8 cellular contexts compared by ENCODE assay signal in the genomic region with DNA sequence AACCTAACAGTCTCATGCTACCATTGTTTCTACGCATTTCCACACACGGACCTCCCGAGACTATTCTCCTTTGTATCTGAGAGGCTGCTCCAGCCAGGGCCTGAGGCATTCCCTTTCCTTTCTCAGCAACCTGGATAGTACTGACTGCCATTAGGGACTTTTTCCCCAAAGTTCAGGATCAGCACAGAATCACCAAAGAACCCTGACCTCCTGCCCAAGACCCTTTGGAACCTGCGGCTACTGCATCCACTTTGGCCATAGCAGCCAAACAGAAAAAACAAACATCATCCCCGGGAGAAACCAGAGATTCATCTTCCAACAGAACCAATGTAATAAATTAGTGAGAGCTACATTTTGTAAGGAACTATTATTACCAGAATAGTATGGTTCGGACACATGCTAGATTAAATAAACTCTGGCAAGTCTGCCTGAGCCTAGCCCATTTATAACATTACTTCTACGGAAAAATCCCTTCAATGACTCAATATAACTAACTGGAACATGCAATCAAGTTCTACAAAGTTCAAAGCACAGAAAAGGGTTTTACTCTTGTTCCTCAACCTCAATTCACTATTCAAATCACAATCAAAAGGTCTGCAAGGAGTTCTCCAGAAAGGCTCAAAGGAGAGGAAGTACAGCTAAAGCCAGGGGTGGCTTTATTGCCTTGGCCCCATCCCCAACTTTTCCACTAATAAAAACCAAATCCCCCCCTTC. TPM values are rescaled to one million over a fixed set of nuclear protein-coding genes. Genes with fewer than 3 reads are reported as not detected.
DNase-seq lines count a peak whose midpoint lies in the region; ATAC-seq and TF ChIP-seq lines count a peak whose summit lies in the region.

No MANE protein-coding gene starts in this region.

- no peak overlapping the region for H3K18ac ChIP-seq in H9 (ENCODE audit: insufficient read length, low read depth, low read length)

- no peak overlapping the region for H2BK15ac ChIP-seq in H9 (ENCODE audit: low read depth, low read length)

- no peaks in the 10 kb centered on the region for H3K23me2 ChIP-seq in H9 (ENCODE audit: insufficient read length, low read depth, low read length, poor library complexity, severe bottlenecking)

- H3K9ac ChIP-seq in fibroblast of lung (ENCODE audit: insufficient read depth, low read length) (no peak overlapping the region), H9 (ENCODE audit: extremely low read depth, insufficient read length, low read length) (no peak overlapping the region)

- H3K79me2 ChIP-seq in fibroblast of lung (ENCODE audit: control insufficient read depth, insufficient read depth, low read length), result peaks cover 48% of the 10 kb centered on the region
- no peaks in the 10 kb centered on the region for H3K79me2 ChIP-seq in H9 (ENCODE audit: insufficient read depth, low read length)

- no peak overlapping the region for H2BK20ac ChIP-seq in H9 (ENCODE audit: low read depth, low read length, poor library complexity, severe bottlenecking)

- peak overlapping the region; percentile 77 to 91 (median 80) for H3K4me3 Mint-ChIP-seq in CD8-positive, alpha-beta memory T cell
- H3K4me3 Mint-ChIP-seq in H9, result no peak overlapping the region

- no peaks in the 10 kb centered on the region for H3K9me3 ChIP-seq in CD8-positive, alpha-beta memory T cell (ENCODE audit: low read length)
- H3K9me3 ChIP-seq in Panc1 (ENCODE audit: control insufficient read depth, insufficient read depth, low read depth, low read length) (no peaks in the 10 kb centered on the region), fibroblast of lung (ENCODE audit: control insufficient read depth, insufficient read depth, low read depth, low read length) (no peaks in the 10 kb centered on the region), gastrocnemius medialis (no peaks in the 10 kb centered on the region), H9 (ENCODE audit: control insufficient read depth, low read depth, low read length) (no peaks in the 10 kb centered on the region)

- BruUV-seq in Panc1 (replicated peaks; lab: Mats Ljungman, UMichigan), result no TSS peak

- no peak overlapping the region for H3K23ac ChIP-seq in H9 (ENCODE audit: insufficient read length, low read depth, low read length)

- intact Hi-C loops in Panc1 (cut with micrococcal nuclease; ENCODE audit: unreplicated experiment) (loop anchor here (10.0 kb wide), 1 partner anchor 64 kb away; no protein-coding TSS in a partner anchor), gastrocnemius medialis (cut with DNase I; ENCODE audit: low total_unique reads) (no loop called here)

- H3K56ac ChIP-seq in H9 (ENCODE audit: insufficient read length, low read depth, low read length), result no peak overlapping the region

- no peaks in the 10 kb centered on the region for H3K79me1 ChIP-seq in H9 (ENCODE audit: insufficient read depth, low read depth, low read length, poor library complexity, severe bottlenecking)

- peaks cover 4 to 30% (median 4%) of the 10 kb centered on the region in 3 donors for H3K36me3 Mint-ChIP-seq in CD8-positive, alpha-beta memory T cell
- H3K36me3 Mint-ChIP-seq in H9 (ENCODE audit: insufficient read depth in 1 of 3, low read depth in 3 of 3), result peaks cover 0 to 11% (median 6%) of the 10 kb centered on the region in 3 experiments; a peak in 4 of 7 replicates

- no peak overlapping the region for H3K14ac ChIP-seq in H9 (ENCODE audit: insufficient read depth, low read length)

- POLR2A ChIA-PET in CD8-positive, alpha-beta memory T cell (lab: Charles Lee), result interaction anchor here (0.8 to 5.6 kb wide), 7 partner anchors 10 to 100 kb away, joined by 4 to 50 read pairs (median 12); no protein-coding TSS in a partner anchor
- POLR2A ChIA-PET in Panc1 (lab: Charles Lee), result no interaction called here

- H2BK120ac ChIP-seq in H9 (ENCODE audit: low read depth, low read length, poor library complexity, severe bottlenecking), result no peak overlapping the region

- H2BK12ac ChIP-seq in H9 (ENCODE audit: insufficient read length, low read depth, low read length), result no peak overlapping the region

- H3K4me1 ChIP-seq in CD8-positive, alpha-beta memory T cell (ENCODE audit: insufficient read depth, low read length), result peaks cover 94% of the 10 kb centered on the region
- H3K4me1 ChIP-seq in Panc1 (ENCODE audit: control insufficient read depth, insufficient read depth, low read length) (peaks cover 32% of the 10 kb centered on the region), fibroblast of lung (ENCODE audit: control insufficient read depth, extremely low read depth, insufficient read depth, low read length) (peaks cover 16% of the 10 kb centered on the region), gastrocnemius medialis (peaks cover 31 to 38% of the 10 kb centered on the region in 2 donors), H9 (ENCODE audit: insufficient read depth, low read length) (no peaks in the 10 kb centered on the region)

- H4K20me1 ChIP-seq in fibroblast of lung (ENCODE audit: control insufficient read depth, extremely low read depth, insufficient read depth, low read length) (no peaks in the 10 kb centered on the region), H9 (ENCODE audit: control insufficient read depth, insufficient read depth, insufficient read length) (no peaks in the 10 kb centered on the region)

- H4K91ac ChIP-seq in H9 (ENCODE audit: insufficient read length, low read depth, low read length), result no peak overlapping the region

- no CpG with 5 or more reads among the region's 7 CpGs for whole genome bisulfite sequencing in H9 (ENCODE audit: extremely low coverage, insufficient read length, low lambda C conversion rate)

- no peaks in the 10 kb centered on the region for H3K9me3 Mint-ChIP-seq in CD8-positive, alpha-beta memory T cell
- no peaks in the 10 kb centered on the region for H3K9me3 Mint-ChIP-seq in H9

- H3K27ac Mint-ChIP-seq in CD8-positive, alpha-beta memory T cell, result peak overlapping the region; percentile 94 to 99 (median 97)
- H3K27ac Mint-ChIP-seq in H9, result 0 out of 7 replicates have a peak overlapping the region, but pooled peaks of 1 of the 3 experiments have one; percentile 4

- no peak overlapping the region for H3T11ph ChIP-seq in H9 (ENCODE audit: low read length)

- H3K4me2 ChIP-seq in fibroblast of lung (ENCODE audit: extremely low read depth, insufficient read depth, low read length) (peak overlapping the region; percentile 41), H9 (ENCODE audit: insufficient read depth, insufficient read length, low read length) (no peak overlapping the region)

- no peak overlapping the region for H3K4ac ChIP-seq in H9 (ENCODE audit: low read depth, low read length)

- ATAC-seq in Panc1 (peak; percentile 29; the same call in 1 of the 2 replicates), gastrocnemius medialis (no peak)

- H4K8ac ChIP-seq in H9 (replicated peaks; ENCODE audit: insufficient read length, low read depth, low read length), result no peak overlapping the region

- no peak overlapping the region for H2AFZ ChIP-seq in fibroblast of lung (ENCODE audit: low read length)
- H2AFZ ChIP-seq in H9 (ENCODE audit: low read length), result no peak overlapping the region

- H3K27me3 ChIP-seq in CD8-positive, alpha-beta memory T cell (ENCODE audit: insufficient read depth, low read length, poor library complexity, severe bottlenecking), result no peaks in the 10 kb centered on the region
- H3K27me3 ChIP-seq in Panc1 (ENCODE audit: control insufficient read depth, insufficient read depth, low read length), result no peaks in the 10 kb centered on the region
- no peaks in the 10 kb centered on the region for H3K27me3 ChIP-seq in fibroblast of lung (ENCODE audit: control insufficient read depth, insufficient read depth, low read length)
- H3K27me3 ChIP-seq in gastrocnemius medialis, result no peaks in the 10 kb centered on the region
- no peaks in the 10 kb centered on the region for H3K27me3 ChIP-seq in H9 (ENCODE audit: insufficient read depth, low read length)

- no peak for TF ChIP-seq POLR2A in gastrocnemius medialis (IDR thresholded peaks at IDR 0.05)

- no peak overlapping the region for H4K5ac ChIP-seq in H9 (ENCODE audit: insufficient read length, low read depth, low read length)

- CTCF ChIA-PET in CD8-positive, alpha-beta memory T cell (lab: Charles Lee), result interaction anchor here (0.6 to 8.2 kb wide), 9 partner anchors 10 to 286 kb away, joined by 3 to 77 read pairs (median 9); a partner anchor contains a TSS
- CTCF ChIA-PET in Panc1 (lab: Charles Lee), result no interaction called here

- in situ Hi-C loops in Panc1 (cut with HindIII; ENCODE audit: low pct_unique_long_range_greater_than_20kb, low sequenced_read_pairs), result no loop called here
- in situ Hi-C loops in gastrocnemius medialis (cut with MboI; ENCODE audit: low sequenced_read_pairs in 4 of 4), result no loop called here
- in situ Hi-C loops in KBM-7 (cut with MboI; ENCODE audit: low pct_unique_long_range_greater_than_20kb, low sequenced_read_pairs), result no loop called here

- H3K36me3 ChIP-seq in CD8-positive, alpha-beta memory T cell (ENCODE audit: insufficient read depth, low read length), result no peaks in the 10 kb centered on the region
- H3K36me3 ChIP-seq in Panc1 (ENCODE audit: control insufficient read depth, insufficient read depth, low read length) (no peaks in the 10 kb centered on the region; the same call in 1 of the 2 replicates), fibroblast of lung (ENCODE audit: control insufficient read depth, insufficient read depth, low read length) (no peaks in the 10 kb centered on the region), gastrocnemius medialis (no peaks in the 10 kb centered on the region)

- no peak for DNase-seq in CD8-positive, alpha-beta memory T cell
- DNase-seq in Panc1 (ENCODE audit: low read depth, low spot score) (no peak), fibroblast of lung (ENCODE audit: low read depth in 2 of 2) (peak in 1 of 2 donors; percentile 36), gastrocnemius medialis (no peak), kidney glomerular epithelial cell (lab: John Stamatoyannopoulos, UW) (no peak), KBM-7 (no peak), H9 (no peak), hippocampal formation (lab: John Stamatoyannopoulos, UW) (no peak)

- no peak overlapping the region for H2BK5ac ChIP-seq in H9 (ENCODE audit: insufficient read length, low read length)

- TF ChIP-seq CTCF in Panc1 (IDR thresholded peaks at IDR 0.05) (no peak), fibroblast of lung (conservative IDR thresholded peaks at IDR 0.05 in 1 of 2, IDR thresholded peaks at IDR 0.05 in 1 of 2; ENCODE audit: low read depth in 1 of 2, low read length in 2 of 2) (no peak), gastrocnemius medialis (IDR thresholded peaks at IDR 0.05 in 4 of 5, conservative IDR thresholded peaks at IDR 0.05 in 1 of 5) (no peak), H9 (conservative IDR thresholded peaks at IDR 0.05) (no peak)

- H2AK5ac ChIP-seq in H9 (ENCODE audit: insufficient read length, low read length), result no peak overlapping the region

- H3K27ac ChIP-seq in CD8-positive, alpha-beta memory T cell (ENCODE audit: low read depth, low read length), result peak overlapping the region; percentile 76
- peak overlapping the region; percentile 83 for H3K27ac ChIP-seq in Panc1 (ENCODE audit: low read length)
- H3K27ac ChIP-seq in fibroblast of lung (ENCODE audit: insufficient read depth, low read length), result peak overlapping the region; percentile 30
- H3K27ac ChIP-seq in gastrocnemius medialis, result peak overlapping the region; percentile 34 to 70 (median 61)
- H3K27ac ChIP-seq in H9 (ENCODE audit: insufficient read length, low read depth, low read length), result no peak overlapping the region

- peaks cover 85 to 96% (median 90%) of the 10 kb centered on the region in 3 donors for H3K4me1 Mint-ChIP-seq in CD8-positive, alpha-beta memory T cell
- 0 out of 4 replicates have a peak, but pooled peaks cover 0 to 2% of the 10 kb centered on the region in 2 experiments for H3K4me1 Mint-ChIP-seq in H9

- H3K27me3 Mint-ChIP-seq in CD8-positive, alpha-beta memory T cell, result no peaks in the 10 kb centered on the region
- no peaks in the 10 kb centered on the region for H3K27me3 Mint-ChIP-seq in H9 (ENCODE audit: low read depth)

- peak overlapping the region; percentile 46 for H3K4me3 ChIP-seq in CD8-positive, alpha-beta memory T cell (ENCODE audit: low read length)
- H3K4me3 ChIP-seq in Panc1 (ENCODE audit: low read depth in 2 of 2, low read length in 2 of 2) (no peak overlapping the region), fibroblast of lung (replicated peaks in 1 of 4; ENCODE audit: control extremely low read depth in 1 of 4, insufficient read depth in 1 of 4, low read depth in 3 of 4, low read length in 4 of 4) (peak overlapping the region in 1 of 4 experiments; percentile 8), gastrocnemius medialis (no peak overlapping the region)

RNA-seq across cellular contexts. Expression of a gene that starts 51.8 kb away (rescaled TPM):
- 10 to 100 TPM; 82.9 to 83.2 TPM for total RNA-seq in CD8-positive, alpha-beta memory T cell
- 68.6 TPM for polyA plus RNA-seq in CD8-positive, alpha-beta memory T cell
- 38.3 TPM for total RNA-seq in Panc1 (2021; ENCODE audit: unreplicated experiment)
- polyA plus RNA-seq in Panc1 (2012; ENCODE audit: insufficient read length), result 18.8 TPM
- 36.7 and 51.0 TPM in 2 replicates for total RNA-seq in fibroblast of lung
- 46.9 and 58.1 TPM in 2 replicates for polyA plus RNA-seq in fibroblast of lung
- 23.3 and 29.5 TPM in 2 replicates for polyA plus RNA-seq in fibroblast of lung (2012)
- polyA minus RNA-seq in fibroblast of lung (ENCODE audit: low replicate concordance), result 30.5 and 37.2 TPM in 2 replicates
- 1 to 10 TPM; 4.9 to 9.1 (median 8.2) TPM for total RNA-seq in gastrocnemius medialis
- 9.2 and 9.9 TPM in 2 replicates for total RNA-seq in H9 (2021)

Comparison
In these comparisons a context has a peak if more than half of its experiments do, and no peak if none do; other contexts are left out.
1. H3K4me3 Mint-ChIP-seq: peak in CD8-positive, alpha-beta memory T cell (7 of 7); none in H9 (0 of 2).